ENCODE assay signal across 9 cellular contexts in genomic region chr22:43862074-43862881, GRCh38. TPM values are rescaled to one million over a fixed set of nuclear protein-coding genes. Genes with fewer than 3 reads are reported as not detected.
A peak's percentile ranks its signal among the peaks of the same experiment; 100 is the strongest.
DNase-seq lines count a peak whose midpoint lies in the region; ATAC-seq, FAIRE-seq and TF ChIP-seq lines count a peak whose summit lies in the region.
"Had no signal": no experiment of that assay in that cellular context is flagged by ENCODE, and none has a peak within 500 bp of the region (broad histone marks: within the 10 kb centered on the region; RNA-seq: fewer than 3 reads in every experiment).

A gene with protein sequence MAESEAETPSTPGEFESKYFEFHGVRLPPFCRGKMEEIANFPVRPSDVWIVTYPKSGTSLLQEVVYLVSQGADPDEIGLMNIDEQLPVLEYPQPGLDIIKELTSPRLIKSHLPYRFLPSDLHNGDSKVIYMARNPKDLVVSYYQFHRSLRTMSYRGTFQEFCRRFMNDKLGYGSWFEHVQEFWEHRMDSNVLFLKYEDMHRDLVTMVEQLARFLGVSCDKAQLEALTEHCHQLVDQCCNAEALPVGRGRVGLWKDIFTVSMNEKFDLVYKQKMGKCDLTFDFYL (minus strand): TSS chr22:43862513. CDS start chr22:43862382, 131 bp downstream.

- H3K36me3 ChIP-seq in gastrocnemius medialis, result no peaks in the 10 kb centered on the region
- H3K36me3 ChIP-seq: right lobe of liver had no signal

- H3K4me3 ChIP-seq in gastrocnemius medialis, result no peak within 1 kb of the TSS
- H3K4me3 ChIP-seq: right lobe of liver had no signal

- H3K9me3 ChIP-seq in gastrocnemius medialis, result no peaks in the 10 kb centered on the region
- H3K9me3 ChIP-seq: right lobe of liver had no signal

- H3K4me3 Mint-ChIP-seq in nephron, result peak within 1 kb of the TSS; percentile 82 to 88 (median 88)

- ATAC-seq in gastrocnemius medialis, result no peak

- intact Hi-C loops in gastrocnemius medialis (cut with DNase I; ENCODE audit: low total_unique reads), result no loop called here

- H3K4me1 ChIP-seq in gastrocnemius medialis, result no peaks in the 10 kb centered on the region

- peaks cover 8% of the 10 kb centered on the region for H3K4me1 Mint-ChIP-seq in nephron

- peak; percentile 47 for DNase-seq in D721Med (ENCODE audit: insufficient read length, low spot score)
- DNase-seq in NCI-H2029 (lab: John Stamatoyannopoulos, UW), result peak; percentile 72
- DNase-seq in dermis blood vessel endothelial cell, result peak; percentile 9
- no peak for DNase-seq in midbrain (lab: John Stamatoyannopoulos, UW)
- DNase-seq in T-helper 1 cell, result no peak
- DNase-seq in A172 (ENCODE audit: low spot score), result no peak
- DNase-seq in gastrocnemius medialis, result no peak

- H3K27ac ChIP-seq in gastrocnemius medialis, result no peak within 1 kb of the TSS
- H3K27ac ChIP-seq: right lobe of liver had no signal

- TF ChIP-seq CTCF in D721Med (IDR thresholded peaks at IDR 0.05; ENCODE audit: insufficient read depth, missing control alignments), result no peak
- no peak for TF ChIP-seq CTCF in nephron (IDR thresholded peaks at IDR 0.05; ENCODE audit: unreplicated experiment in 3 of 3)
- no peak for TF ChIP-seq CTCF in gastrocnemius medialis (IDR thresholded peaks at IDR 0.05 in 4 of 5, conservative IDR thresholded peaks at IDR 0.05 in 1 of 5)

- peaks cover 34 to 54% (median 46%) of the 10 kb centered on the region in 3 donors for H3K27me3 ChIP-seq in gastrocnemius medialis

- peaks cover 4% of the 10 kb centered on the region for H3K9me3 Mint-ChIP-seq in nephron

- in situ Hi-C loops in gastrocnemius medialis (cut with MboI; ENCODE audit: low sequenced_read_pairs in 4 of 4), result no loop called here

- H3K27me3 Mint-ChIP-seq in nephron (ENCODE audit: low read depth), result peaks cover 49% of the 10 kb centered on the region

- peak within 1 kb of the TSS in 1 of 3 experiments; percentile 39 for H3K27ac Mint-ChIP-seq in nephron

- H3K36me3 Mint-ChIP-seq in nephron (ENCODE audit: low read depth), result no peaks in the 10 kb centered on the region

- no peak for FAIRE-seq in D721Med (lab: Jason Lieb, UNC)

- no peak for TF ChIP-seq POLR2A in gastrocnemius medialis (IDR thresholded peaks at IDR 0.05)

RNA-seq across cellular contexts. Expression of the gene that starts here (rescaled TPM):
- total RNA-seq in dermis blood vessel endothelial cell (0.05 TPM in 1 of 2 replicates, not detected in the other), gastrocnemius medialis (not detected)
- 0.50 and 0.53 TPM in 2 replicates for total RNA-seq in A172 (2014; rRNA removed; shearing (Covaris generic))

Comparison
In these comparisons a context has a peak if more than half of its experiments do, and no peak if none do; other contexts are left out.
1. Peak in DNase-seq in dermis blood vessel endothelial cell; RNA of the gene not detected or under 1 TPM.
2. DNase-seq: peak in D721Med (single experiment) and NCI-H2029 (single experiment); none in midbrain (single experiment), T-helper 1 cell (0 of 5), A172 (single experiment) and gastrocnemius medialis (0 of 2).